ENCODE assay signal across 3 cellular contexts in the genomic region with DNA sequence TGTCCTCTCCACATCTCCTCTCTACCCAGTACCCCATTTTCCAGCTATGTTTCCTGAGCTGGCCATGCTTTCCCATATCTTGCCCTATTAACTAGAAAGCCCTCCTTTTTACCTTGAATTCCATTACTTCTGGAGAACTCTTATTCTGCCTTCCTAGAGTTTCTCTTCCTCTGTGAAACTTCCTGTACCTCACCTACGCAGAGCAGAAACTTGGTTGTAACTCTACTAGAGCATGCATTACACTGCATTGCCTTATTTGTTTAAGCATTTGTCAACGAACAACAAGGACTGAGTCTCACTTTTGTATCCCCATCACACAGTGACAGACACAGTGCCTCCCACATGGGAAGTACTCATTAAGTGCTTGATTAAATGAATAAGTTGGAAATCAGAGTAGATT.
A peak's percentile ranks its signal among the peaks of the same experiment; 100 is the strongest.
TF ChIP-seq lines count a peak whose summit lies in the region.

No MANE protein-coding gene starts in this region.

TF ChIP-seq in SK-N-SH treated with all-trans-retinoic acid at 6 μM for 48 hours, 23 proteins besides CTCF, POLR2A, EP300 and RAD21:
- TF ChIP-seq BACH2 (CRISPR knock-in tag; IDR thresholded peaks at IDR 0.05; ENCODE audit: borderline replicate concordance) (no peak), TCF4 (CRISPR knock-in tag; IDR thresholded peaks at IDR 0.05; ENCODE audit: borderline replicate concordance) (no peak), OSR1 (CRISPR knock-in tag; IDR thresholded peaks at IDR 0.05) (no peak), ZC3H10 (CRISPR knock-in tag; IDR thresholded peaks at IDR 0.05) (no peak)

TF ChIP-seq in SK-N-SH, 30 proteins besides CTCF, POLR2A, EP300 and RAD21:
- TF ChIP-seq NRF1 (IDR thresholded peaks at IDR 0.05; ENCODE audit: low read depth, low read length) (no peak), TAF1 (IDR thresholded peaks at IDR 0.05; ENCODE audit: borderline replicate concordance, low read depth, low read length) (no peak), MXI1 (IDR thresholded peaks at IDR 0.05; ENCODE audit: low read depth, low read length) (no peak), FOSL2 (IDR thresholded peaks at IDR 0.05; ENCODE audit: borderline replicate concordance, low read depth) (no peak), TCF12 (IDR thresholded peaks at IDR 0.05) (no peak), FOXM1 (IDR thresholded peaks at IDR 0.05; ENCODE audit: low read depth) (no peak), MEF2A (IDR thresholded peaks at IDR 0.05; ENCODE audit: borderline replicate concordance, low read depth) (no peak), RCOR1 (IDR thresholded peaks at IDR 0.05; ENCODE audit: low read length) (no peak), RFX5 (IDR thresholded peaks at IDR 0.05; ENCODE audit: low read length) (no peak), CHD2 (IDR thresholded peaks at IDR 0.05; ENCODE audit: low read length, partially characterized antibody) (no peak), POLR2AphosphoS5 (IDR thresholded peaks at IDR 0.05; ENCODE audit: low read depth, low read length) (no peak), JUND (IDR thresholded peaks at IDR 0.05) (no peak)
- TF ChIP-seq, protein P1, sequence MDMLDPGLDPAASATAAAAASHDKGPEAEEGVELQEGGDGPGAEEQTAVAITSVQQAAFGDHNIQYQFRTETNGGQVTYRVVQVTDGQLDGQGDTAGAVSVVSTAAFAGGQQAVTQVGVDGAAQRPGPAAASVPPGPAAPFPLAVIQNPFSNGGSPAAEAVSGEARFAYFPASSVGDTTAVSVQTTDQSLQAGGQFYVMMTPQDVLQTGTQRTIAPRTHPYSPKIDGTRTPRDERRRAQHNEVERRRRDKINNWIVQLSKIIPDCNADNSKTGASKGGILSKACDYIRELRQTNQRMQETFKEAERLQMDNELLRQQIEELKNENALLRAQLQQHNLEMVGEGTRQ (IDR thresholded peaks at IDR 0.05; ENCODE audit: borderline replicate concordance, low read depth, low read length): no peak

TF ChIP-seq in K562, 482 proteins besides CTCF, POLR2A, EP300 and RAD21:
- TF ChIP-seq POLR2AphosphoS5 (IDR thresholded peaks at IDR 0.05; ENCODE audit: control insufficient read depth, insufficient read depth, low read depth, low read length): 0 out of 2 replicates have a peak, but pooled peaks have one; percentile 5
- no peak for TF ChIP-seq JUN (IDR thresholded peaks at IDR 0.05; ENCODE audit: borderline replicate concordance, low read depth, low read length)
- TF ChIP-seq JUN (CRISPR knock-in tag; IDR thresholded peaks at IDR 0.05; ENCODE audit: borderline replicate concordance): no peak
